19 cellular contexts compared by ENCODE assay signal in genomic region chr3:64213224-64213893, GRCh38. TPM values are rescaled to one million over a fixed set of nuclear protein-coding genes. Genes with fewer than 3 reads are reported as not detected.
DNase-seq lines count a peak whose midpoint lies in the region; ATAC-seq and TF ChIP-seq lines count a peak whose summit lies in the region.
"Had no signal": no experiment of that assay in that cellular context is flagged by ENCODE, and none has a peak within 500 bp of the region (broad histone marks: within the 10 kb centered on the region; RNA-seq: fewer than 3 reads in every experiment).

No MANE protein-coding gene starts in this region.

- peaks cover 4% of the 10 kb centered on the region for H3K36me3 Mint-ChIP-seq in Calu3 (ENCODE audit: insufficient read depth, unreplicated experiment)
- H3K36me3 Mint-ChIP-seq in MCF 10A (ENCODE audit: insufficient read depth, unreplicated experiment): no peaks in the 10 kb centered on the region
- no peaks in the 10 kb centered on the region for H3K36me3 Mint-ChIP-seq in activated CD4-positive, alpha-beta T cell treated with anti-CD3 and anti-CD28 coated beads for 36 hours (ENCODE audit: low read depth)
- H3K36me3 Mint-ChIP-seq: CD4-positive, CD25-positive, alpha-beta regulatory T cell had no signal

- H3K27ac ChIP-seq in left lung (peak overlapping the region; percentile 53 to 77), spleen (peak overlapping the region in 6 of 8 donors; percentile 49 to 70 (median 63))
- H3K27ac ChIP-seq: KMS-11 had no signal

- H3K4me1 ChIP-seq in left lung (peaks cover 24 to 45% of the 10 kb centered on the region in 2 donors), spleen (peaks cover 0 to 5% (median 0%) of the 10 kb centered on the region in 6 donors)

- WGBS in spleen, 5 donors: 88 to 94% (median 90%) methylated on average over 9 of the region's 9 CpGs

- intact Hi-C loops in Calu3 (cut with micrococcal nuclease; ENCODE audit: unreplicated experiment): loop anchor here (5.0 kb wide), 1 partner anchor 36 kb away; no protein-coding TSS in a partner anchor
- intact Hi-C loops in MCF 10A (cut with micrococcal nuclease): no loop called here
- intact Hi-C loops in left lung (cut with DNase I): no loop called here
- intact Hi-C loops in spleen (cut with DNase I; ENCODE audit: low total_unique reads): no loop called here
- intact Hi-C loops in activated CD4-positive, alpha-beta T cell treated with anti-CD3 and anti-CD28 coated beads for 36 hours (cut with DNase I, micrococcal nuclease): no loop called here

- no peak for DNase-seq in Calu3
- DNase-seq in MCF 10A (ENCODE audit: unreplicated experiment): no peak
- DNase-seq in left lung: no peak
- DNase-seq in spleen: no peak
- no peak for DNase-seq in activated CD4-positive, alpha-beta T cell treated with anti-CD3 and anti-CD28 coated beads for 36 hours
- DNase-seq: activated CD4-positive, alpha-beta T cell treated with anti-CD3 and anti-CD28 coated beads, Interleukin-2, amount 10 ng/mL, durations not matched to agents 7 days and 5 days; activated T-cell treated with anti-CD3 and anti-CD28 coated beads, Interleukin-2, amount 50 U/mL, for 72 hours; CD4-positive, CD25-positive, alpha-beta regulatory T cell; effector CD8-positive, alpha-beta T cell; NCI-H146; NCI-H510A treated with DMSO at 0.1 percent for 48 hours had no signal

- no peaks in the 10 kb centered on the region for H3K9me3 Mint-ChIP-seq in Calu3 (ENCODE audit: low read depth, unreplicated experiment)
- no peaks in the 10 kb centered on the region for H3K9me3 Mint-ChIP-seq in MCF 10A (ENCODE audit: unreplicated experiment)
- H3K9me3 Mint-ChIP-seq in activated CD4-positive, alpha-beta T cell treated with anti-CD3 and anti-CD28 coated beads for 36 hours (ENCODE audit: low read depth): no peaks in the 10 kb centered on the region
- H3K9me3 Mint-ChIP-seq: activated CD4-positive, alpha-beta T cell treated with anti-CD3 and anti-CD28 coated beads, Interleukin-2, amount 10 ng/mL, durations not matched to agents 7 days and 5 days; neural crest cell had no signal

- H3K4me3 ChIP-seq in left lung: no peak overlapping the region
- no peak overlapping the region for H3K4me3 ChIP-seq in spleen
- H3K4me3 ChIP-seq: GM12878 had no signal

- H3K36me3 ChIP-seq in left lung (no peaks in the 10 kb centered on the region), spleen (no peaks in the 10 kb centered on the region)

- TF ChIP-seq CTCF in Calu3 (IDR thresholded peaks at IDR 0.05; ENCODE audit: unreplicated experiment) (no peak), MCF 10A (IDR thresholded peaks at IDR 0.05; ENCODE audit: unreplicated experiment) (no peak), left lung (IDR thresholded peaks at IDR 0.05) (no peak), spleen (IDR thresholded peaks at IDR 0.05 in 8 of 11, conservative IDR thresholded peaks at IDR 0.05 in 3 of 11) (no peak)

- POLR2A ChIA-PET in MCF 10A (lab: Yijun Ruan, JAX): interaction anchor here (0.6 to 4.8 kb wide), 6 partner anchors 22 to 183 kb away, joined by 3 to 84 read pairs (median 9); no protein-coding TSS in a partner anchor
- POLR2A ChIA-PET in activated CD4-positive, alpha-beta T cell treated with anti-CD3 and anti-CD28 coated beads for 36 hours (lab: Charles Lee): no interaction called here

- H3K9me3 ChIP-seq in left lung (no peaks in the 10 kb centered on the region), spleen (no peaks in the 10 kb centered on the region)

- H3K27ac Mint-ChIP-seq in Calu3 (ENCODE audit: unreplicated experiment) (no peak overlapping the region), MCF 10A (ENCODE audit: low read depth, unreplicated experiment) (peak overlapping the region; percentile 56)
- no peak overlapping the region for H3K27ac Mint-ChIP-seq in activated CD4-positive, alpha-beta T cell treated with anti-CD3 and anti-CD28 coated beads for 36 hours
- H3K27ac Mint-ChIP-seq: activated CD4-positive, alpha-beta T cell treated with anti-CD3 and anti-CD28 coated beads, Interleukin-2, amount 10 ng/mL, durations not matched to agents 7 days and 5 days; activated T-cell treated with anti-CD3 and anti-CD28 coated beads, Interleukin-2, amount 50 U/mL, for 72 hours; CD4-positive, CD25-positive, alpha-beta regulatory T cell had no signal

- no peak for TF ChIP-seq POLR2A in spleen (IDR thresholded peaks at IDR 0.05)

- BruUV-seq in Calu3 (replicated peaks; lab: Mats Ljungman, UMichigan) (no TSS peak), MCF 10A (replicated peaks; lab: Mats Ljungman, UMichigan) (no TSS peak)

- no peaks in the 10 kb centered on the region for H3K27me3 ChIP-seq in left lung
- H3K27me3 ChIP-seq in spleen (replicated peaks in 1 of 7): peaks cover 0 to 8% (median 0%) of the 10 kb centered on the region in 7 donors

- peak overlapping the region; percentile 50 for H3K4me3 Mint-ChIP-seq in Calu3 (ENCODE audit: low read depth, unreplicated experiment)
- peak overlapping the region; percentile 55 for H3K4me3 Mint-ChIP-seq in MCF 10A (ENCODE audit: unreplicated experiment)
- no peak overlapping the region for H3K4me3 Mint-ChIP-seq in activated CD4-positive, alpha-beta T cell treated with anti-CD3 and anti-CD28 coated beads for 36 hours
- H3K4me3 Mint-ChIP-seq: activated CD4-positive, alpha-beta T cell treated with anti-CD3 and anti-CD28 coated beads, Interleukin-2, amount 10 ng/mL, durations not matched to agents 7 days and 5 days; activated T-cell treated with anti-CD3 and anti-CD28 coated beads, Interleukin-2, amount 50 U/mL, for 72 hours; CD4-positive, CD25-positive, alpha-beta regulatory T cell; neural crest cell had no signal

- H3K27me3 Mint-ChIP-seq in Calu3 (ENCODE audit: unreplicated experiment) (no peaks in the 10 kb centered on the region), MCF 10A (ENCODE audit: insufficient read depth, unreplicated experiment) (no peaks in the 10 kb centered on the region)
- H3K27me3 Mint-ChIP-seq in activated CD4-positive, alpha-beta T cell treated with anti-CD3 and anti-CD28 coated beads for 36 hours: peaks cover 3% of the 10 kb centered on the region

- H3K4me1 Mint-ChIP-seq in Calu3 (ENCODE audit: low read depth, unreplicated experiment) (peaks cover 18% of the 10 kb centered on the region), MCF 10A (ENCODE audit: insufficient read depth, unreplicated experiment) (peaks cover 21% of the 10 kb centered on the region)
- no peaks in the 10 kb centered on the region for H3K4me1 Mint-ChIP-seq in activated CD4-positive, alpha-beta T cell treated with anti-CD3 and anti-CD28 coated beads for 36 hours
- H3K4me1 Mint-ChIP-seq: activated CD4-positive, alpha-beta T cell treated with anti-CD3 and anti-CD28 coated beads, Interleukin-2, amount 10 ng/mL, durations not matched to agents 7 days and 5 days; CD4-positive, CD25-positive, alpha-beta regulatory T cell had no signal

- ATAC-seq in left lung: no peak
- no peak for ATAC-seq in GM18867 (IDR thresholded peaks at IDR 0.05; ENCODE audit: unreplicated experiment)
- no peak for ATAC-seq in HG03159 (IDR thresholded peaks at IDR 0.05; ENCODE audit: unreplicated experiment)
- ATAC-seq in activated CD4-positive, alpha-beta T cell treated with anti-CD3 and anti-CD28 coated beads for 36 hours: no peak
- no peak for ATAC-seq in GM21515 (IDR thresholded peaks at IDR 0.05; ENCODE audit: unreplicated experiment)
- ATAC-seq: activated T-cell treated with anti-CD3 and anti-CD28 coated beads, Interleukin-2, amount 50 U/mL, for 72 hours; GM12878; Panc1 had no signal

- CTCF ChIA-PET in Calu3 (lab: Charles Lee) (interaction anchor here (1.7 kb wide), 1 partner anchor 11 kb away, joined by 6 read pairs; the partner anchor contains the start of gene PRICKLE2), MCF 10A (lab: Yijun Ruan, JAX) (interaction anchor here (1.1 to 3.4 kb wide), 2 partner anchors 190 to 272 kb away, joined by 3 to 14 read pairs; partner anchors contain the start of gene PSMD6)
- CTCF ChIA-PET in activated CD4-positive, alpha-beta T cell treated with anti-CD3 and anti-CD28 coated beads for 36 hours (lab: Charles Lee): interaction anchor here (0.6 kb wide), 1 partner anchor 88 kb away, joined by 4 read pairs; no protein-coding TSS in a partner anchor

RNA-seq across cellular contexts. Expression of gene PRICKLE2, which starts 11.9 kb away (rescaled TPM):
- total RNA-seq in Calu3 (2022) (1.9 and 4.0 TPM in 2 replicates), MCF 10A (2022) (9.6 and 11.4 TPM in 2 replicates), left lung (10 to 100 TPM; 34.5 to 36.7 TPM), spleen (10 to 100 TPM in 2 of 7 donors, 1 to 10 TPM in 5; 3.1 to 11.4 (median 7.3) TPM)
- under 1 TPM; 0.27 to 0.51 (median 0.30) TPM for polyA plus RNA-seq in spleen
- not detected for total RNA-seq in activated CD4-positive, alpha-beta T cell treated with anti-CD3 and anti-CD28 coated beads for 36 hours
- total RNA-seq: activated CD4-positive, alpha-beta T cell treated with anti-CD3 and anti-CD28 coated beads, Interleukin-2, amount 10 ng/mL, durations not matched to agents 7 days and 5 days; T-helper 2 cell treated with Interferon-gamma antibody and Interleukin-4, amounts not matched to agents 100 ng/mL and 5 ng/mL, for 36 hours had no signal
- polyA plus RNA-seq: CD4-positive, CD25-positive, alpha-beta regulatory T cell had no signal
